In genomic region chr12:25362646-25363045, GRCh38 we compare ENCODE assay signal across 21 cellular contexts.
DNase-seq lines count a peak whose midpoint lies in the region; ATAC-seq, FAIRE-seq and TF ChIP-seq lines count a peak whose summit lies in the region.
"Had no signal": no experiment of that assay in that cellular context is flagged by ENCODE, and none has a peak within 500 bp of the region (broad histone marks: within the 10 kb centered on the region; RNA-seq: fewer than 3 reads in every experiment).

No MANE protein-coding gene starts in this region.

- DNase-seq in ELR (ENCODE audit: low read depth) (peak; percentile 16), RWPE2 (ENCODE audit: low spot score) (no peak), keratinocyte (ENCODE audit: low read depth, low spot score) (no peak), NCI-H345 (lab: John Stamatoyannopoulos, UW) (no peak), OCI-LY7 (ENCODE audit: low spot score) (no peak), NK-92 (lab: John Stamatoyannopoulos, UW; ENCODE audit: unreplicated experiment) (no peak)
- DNase-seq: ACHN; BE2C; C1 segment of cervical spinal cord; CD4-positive, CD25-positive, alpha-beta regulatory T cell; CD8-positive, alpha-beta memory T cell; COR-L47; DMS 273 treated with DMSO at 0.1 percent for 48 hours; DMS53; DND-41; GF-D8; H9; IMR-90 had no signal

- H3K9me3 ChIP-seq in RWPE2 (ENCODE audit: severe bottlenecking) (no peaks in the 10 kb centered on the region), keratinocyte (ENCODE audit: control insufficient read depth, low read depth, low read length) (no peaks in the 10 kb centered on the region), OCI-LY7 (ENCODE audit: low read length) (no peaks in the 10 kb centered on the region)
- H3K9me3 ChIP-seq: BE2C had no signal

- CTCF ChIA-PET in OCI-LY7 (lab: Charles Lee; ENCODE audit: unreplicated experiment) = no interaction called here

- H3K36me3 ChIP-seq in RWPE2 (ENCODE audit: low read depth) = no peaks in the 10 kb centered on the region
- no peaks in the 10 kb centered on the region for H3K36me3 ChIP-seq in keratinocyte (ENCODE audit: control insufficient read depth in 2 of 2, extremely low read depth in 1 of 2, insufficient read depth in 2 of 2, low read length in 2 of 2)
- no peaks in the 10 kb centered on the region for H3K36me3 ChIP-seq in OCI-LY7 (ENCODE audit: insufficient read depth, low read length)
- H3K36me3 ChIP-seq: BE2C had no signal

- H3K79me2 ChIP-seq in keratinocyte (ENCODE audit: control insufficient read depth, insufficient read depth, low read length) (no peaks in the 10 kb centered on the region), OCI-LY7 (ENCODE audit: insufficient read depth, low read depth, low read length) (no peaks in the 10 kb centered on the region)

- no peaks in the 10 kb centered on the region for H3K9me2 ChIP-seq in OCI-LY7 (ENCODE audit: insufficient read depth, low read length)

- H3K4me1 ChIP-seq in RWPE2 (ENCODE audit: insufficient read depth, poor library complexity, severe bottlenecking) (no peaks in the 10 kb centered on the region), keratinocyte (ENCODE audit: control insufficient read depth, extremely low read depth, insufficient read depth, low read length) (peaks cover 12% of the 10 kb centered on the region), OCI-LY7 (ENCODE audit: insufficient read depth, low read length, poor library complexity, severe bottlenecking) (peaks cover 8% of the 10 kb centered on the region)

- ATAC-seq in RWPE2 (ENCODE audit: low read depth) = peak; percentile 68; the same call in 2 of the 3 replicates

- BruUV-seq in OCI-LY7 (replicated peaks; lab: Mats Ljungman, UMichigan) = no TSS peak

- intact Hi-C loops in OCI-LY7 (cut with micrococcal nuclease; ENCODE audit: unreplicated experiment) = no loop called here

- POLR2A ChIA-PET in OCI-LY7 (lab: Charles Lee) = interaction anchor here (0.6 to 1.3 kb wide), 2 partner anchors 19 to 66 kb away, joined by 3 to 4 read pairs; no protein-coding TSS in a partner anchor

- H3K9ac ChIP-seq in keratinocyte (ENCODE audit: control insufficient read depth, extremely low read depth, insufficient read depth, low read length) = no peak overlapping the region

- H3K27me3 ChIP-seq in RWPE2 (ENCODE audit: insufficient read depth, poor library complexity, severe bottlenecking) (no peaks in the 10 kb centered on the region), keratinocyte (ENCODE audit: control insufficient read depth, extremely low read depth, insufficient read depth, low read length) (no peaks in the 10 kb centered on the region)
- H3K27me3 ChIP-seq: BE2C had no signal

- H4K20me1 ChIP-seq in keratinocyte (ENCODE audit: control insufficient read depth, extremely low read depth, insufficient read depth, low read length) (no peaks in the 10 kb centered on the region), OCI-LY7 (ENCODE audit: insufficient read depth, low read length) (no peaks in the 10 kb centered on the region)

- H3K4me3 ChIP-seq in RWPE2 (ENCODE audit: severe bottlenecking) (no peak overlapping the region), keratinocyte (ENCODE audit: control insufficient read depth in 2 of 3, extremely low read depth in 1 of 3, insufficient read depth in 2 of 3, low read depth in 1 of 3, low read length in 3 of 3) (no peak overlapping the region), OCI-LY7 (ENCODE audit: low read depth, low read length, poor library complexity, severe bottlenecking) (no peak overlapping the region)

- FAIRE-seq in keratinocyte (lab: Jason Lieb, UNC) = peak; percentile 51
- FAIRE-seq: A204.1, H1, HTR-8/SVneo had no signal

- H3K9me1 ChIP-seq in keratinocyte (ENCODE audit: control insufficient read depth, extremely low read depth, insufficient read depth, low read length) = no peaks in the 10 kb centered on the region

- H3K4me2 ChIP-seq in keratinocyte (ENCODE audit: control insufficient read depth, extremely low read depth, insufficient read depth, low read depth, low read length) (peak overlapping the region; percentile 11), OCI-LY7 (ENCODE audit: low read length) (no peak overlapping the region)

- H2AFZ ChIP-seq in keratinocyte (ENCODE audit: control insufficient read depth, low read length) (no peak overlapping the region), OCI-LY7 (ENCODE audit: low read length) (no peak overlapping the region)

- H3K27ac ChIP-seq in RWPE2 (ENCODE audit: poor library complexity, severe bottlenecking) (peak overlapping the region; percentile 64), keratinocyte (ENCODE audit: control insufficient read depth, insufficient read depth, low read length) (peak overlapping the region; percentile 17), OCI-LY7 (ENCODE audit: low read depth, low read length, poor library complexity, severe bottlenecking) (no peak overlapping the region)

- dilution Hi-C loops in keratinocyte (cut with MboI; ENCODE audit: extremely low pct_ligation_motif_present, low sequenced_read_pairs) = no loop called here

- no peak for TF ChIP-seq CTCF in RWPE2 (IDR thresholded peaks at IDR 0.05; ENCODE audit: poor library complexity, severe bottlenecking)
- TF ChIP-seq CTCF in keratinocyte (optimal IDR thresholded peaks at IDR 0.05 in 1 of 3, IDR thresholded peaks at IDR 0.05 in 1 of 3, conservative IDR thresholded peaks at IDR 0.05 in 1 of 3; ENCODE audit: extremely low read depth in 1 of 3, insufficient read depth in 2 of 3, low read length in 3 of 3) = no peak
- no peak for TF ChIP-seq CTCF in OCI-LY7 (conservative IDR thresholded peaks at IDR 0.05; ENCODE audit: low read length)
